In the genomic region with DNA sequence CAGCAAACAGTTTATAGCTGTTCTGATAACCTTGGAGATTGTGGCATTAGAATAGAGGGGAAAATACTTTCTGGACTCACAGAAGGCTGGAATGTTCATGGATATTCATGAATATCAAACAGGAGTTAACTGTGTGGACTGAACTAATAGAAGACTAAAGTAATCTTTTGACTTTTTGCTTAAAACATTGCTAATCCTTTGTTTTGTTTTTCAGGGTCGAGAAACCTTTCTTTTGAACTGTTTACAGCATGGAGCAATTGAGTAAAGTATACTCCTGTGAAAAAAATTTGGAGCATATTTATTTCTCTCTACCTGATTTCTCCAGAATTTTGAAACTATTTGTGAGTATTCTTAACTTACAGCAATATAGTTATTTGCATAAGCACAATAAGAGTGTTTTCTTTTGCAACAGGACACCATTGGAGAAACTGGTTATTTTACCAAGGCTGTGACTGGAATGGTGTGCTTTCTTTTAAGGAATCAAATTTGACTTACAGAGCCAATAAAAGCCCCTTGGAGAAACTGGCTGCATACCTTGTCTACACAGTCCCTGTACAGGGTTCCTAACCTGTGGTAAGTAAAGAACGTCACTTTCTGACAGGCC, we compare ENCODE assay signal across 5 cellular contexts.
"Had no signal": no experiment of that assay in that cellular context is flagged by ENCODE, and none has a peak within 500 bp of the region (broad histone marks: within the 10 kb centered on the region; RNA-seq: fewer than 3 reads in every experiment).

No MANE protein-coding gene starts in this region.

- H3K27ac ChIP-seq: GM23248 had no signal

- H3K9ac ChIP-seq: GM23248 had no signal

- H3K4me3 ChIP-seq: GM23248, HAP-1 had no signal

- H3K9me3 ChIP-seq: HAP-1 had no signal

- H3K4me1 ChIP-seq: HAP-1 had no signal

- H3K36me3 ChIP-seq: HAP-1 had no signal

- DNase-seq: GM23248, GOT3, H7, IMR-90 had no signal
